17 cellular contexts compared by ENCODE assay signal in the genomic region with DNA sequence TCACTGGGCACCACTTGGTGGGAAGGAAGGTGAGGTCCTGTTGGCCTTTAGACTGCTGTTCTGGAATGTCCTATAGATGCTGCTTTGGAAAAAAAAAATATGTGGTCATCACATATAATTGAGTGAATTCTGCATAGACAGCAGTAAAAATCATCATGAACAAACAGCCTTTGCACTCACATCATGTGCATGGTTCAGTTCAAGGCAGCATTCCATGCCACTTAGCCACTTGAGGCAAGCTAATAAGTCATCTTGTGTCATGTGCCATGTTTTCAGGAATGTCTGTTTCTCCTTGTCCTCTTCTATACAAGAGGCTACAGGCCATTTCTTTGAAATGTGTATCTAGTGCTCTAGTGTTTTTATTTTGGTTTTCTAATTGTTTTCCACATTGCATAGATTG. TPM values are rescaled to one million over a fixed set of nuclear protein-coding genes. Genes with fewer than 3 reads are reported as not detected.
DNase-seq lines count a peak whose midpoint lies in the region; ATAC-seq and TF ChIP-seq lines count a peak whose summit lies in the region.
"Had no signal": no experiment of that assay in that cellular context is flagged by ENCODE, and none has a peak within 500 bp of the region (broad histone marks: within the 10 kb centered on the region; RNA-seq: fewer than 3 reads in every experiment).

No MANE protein-coding gene starts in this region.

- no peak overlapping the region for H3K27ac ChIP-seq in right cardiac atrium (ENCODE audit: low read length)
- H3K27ac ChIP-seq: 22Rv1, body of pancreas, ovary had no signal

- ATAC-seq in SK-N-SH treated with all-trans-retinoic acid at 6 μM for 48 hours: peak; percentile 76
- ATAC-seq in right cardiac atrium: no peak
- ATAC-seq: activated CD4-positive, CD25-positive, alpha-beta regulatory T cell treated with anti-CD3 and anti-CD28 coated beads, Interleukin-2, amount 50 U/mL, for 24 hours; body of pancreas; CD8-positive, alpha-beta T cell; T-helper 17 cell had no signal

- intact Hi-C loops in CD14-positive monocyte (cut with micrococcal nuclease): no loop called here
- intact Hi-C loops in right cardiac atrium (cut with DNase I): no loop called here

- no peaks in the 10 kb centered on the region for H3K9me3 Mint-ChIP-seq in CD14-positive monocyte
- H3K9me3 Mint-ChIP-seq: CD8-positive, alpha-beta T cell had no signal

- H3K27me3 Mint-ChIP-seq in CD14-positive monocyte (ENCODE audit: low read depth in 3 of 3): peaks cover under 1 to 5% (median 2%) of the 10 kb centered on the region in 3 donors

- H3K27me3 ChIP-seq in right cardiac atrium (ENCODE audit: control insufficient read depth, insufficient read depth): no peaks in the 10 kb centered on the region
- H3K27me3 ChIP-seq: body of pancreas, ovary had no signal

- no peak overlapping the region for H3K4me3 ChIP-seq in foreskin fibroblast (ENCODE audit: low read depth in 1 of 2, low read length in 2 of 2)
- no peak overlapping the region for H3K4me3 ChIP-seq in right cardiac atrium (ENCODE audit: low read length)
- H3K4me3 ChIP-seq: body of pancreas, ovary had no signal

- TF ChIP-seq CTCF in foreskin fibroblast (IDR thresholded peaks at IDR 0.05; ENCODE audit: low read depth, low read length) (no peak), CD14-positive monocyte (IDR thresholded peaks at IDR 0.05) (no peak)

- no peaks in the 10 kb centered on the region for H3K4me1 ChIP-seq in right cardiac atrium (ENCODE audit: control insufficient read depth, insufficient read depth, low read length)
- H3K4me1 ChIP-seq: body of pancreas had no signal

- H3K4me3 Mint-ChIP-seq in CD14-positive monocyte: no peak overlapping the region
- H3K4me3 Mint-ChIP-seq: CD8-positive, alpha-beta T cell; T-helper 17 cell had no signal

- DNase-seq in DMS53 (lab: John Stamatoyannopoulos, UW) (peak; percentile 17), DMS53 treated with DMSO at 0.1 percent for 48 hours (lab: John Stamatoyannopoulos, UW; ENCODE audit: unreplicated experiment) (no peak), foreskin fibroblast (peak; percentile 71 to 83), stromal cell of bone marrow (ENCODE audit: low read depth) (peak; percentile 41), SK-N-DZ (ENCODE audit: low spot score) (no peak), CD14-positive monocyte (ENCODE audit: low spot score) (no peak), right cardiac atrium (no peak)
- DNase-seq: body of pancreas; CD8-positive, alpha-beta T cell; NCI-H2081; NCI-H774; ovary; stimulated activated CD4-positive, alpha-beta T cell treated with anti-CD3 and anti-CD28 coated beads, Interleukin-12 subunit alpha, Interleukin-12 subunit beta, amount 100 ng/mL, for 4 hours; T-helper 17 cell had no signal

- H3K36me3 Mint-ChIP-seq in CD14-positive monocyte: no peaks in the 10 kb centered on the region
- H3K36me3 Mint-ChIP-seq: CD8-positive, alpha-beta T cell had no signal

- H3K27ac Mint-ChIP-seq in CD14-positive monocyte: no peak overlapping the region
- H3K27ac Mint-ChIP-seq: CD8-positive, alpha-beta T cell; T-helper 17 cell had no signal

- H3K4me1 Mint-ChIP-seq in CD14-positive monocyte: no peaks in the 10 kb centered on the region
- H3K4me1 Mint-ChIP-seq: T-helper 17 cell had no signal

- H3K9me3 ChIP-seq in right cardiac atrium (ENCODE audit: control insufficient read depth, low read length): no peaks in the 10 kb centered on the region
- H3K9me3 ChIP-seq: body of pancreas, ovary had no signal

TF ChIP-seq in SK-N-SH treated with all-trans-retinoic acid at 6 μM for 48 hours, 23 proteins besides CTCF, POLR2A, EP300 and RAD21:
- TF ChIP-seq ZNF565 (CRISPR knock-in tag; conservative IDR thresholded peaks at IDR 0.05; ENCODE audit: low read depth): no peak
- TF ChIP-seq TOX (CRISPR knock-in tag; IDR thresholded peaks at IDR 0.05; ENCODE audit: borderline replicate concordance): no peak
- TF ChIP-seq ZNF8 (CRISPR knock-in tag; IDR thresholded peaks at IDR 0.05): no peak
- TF ChIP-seq, protein P1, sequence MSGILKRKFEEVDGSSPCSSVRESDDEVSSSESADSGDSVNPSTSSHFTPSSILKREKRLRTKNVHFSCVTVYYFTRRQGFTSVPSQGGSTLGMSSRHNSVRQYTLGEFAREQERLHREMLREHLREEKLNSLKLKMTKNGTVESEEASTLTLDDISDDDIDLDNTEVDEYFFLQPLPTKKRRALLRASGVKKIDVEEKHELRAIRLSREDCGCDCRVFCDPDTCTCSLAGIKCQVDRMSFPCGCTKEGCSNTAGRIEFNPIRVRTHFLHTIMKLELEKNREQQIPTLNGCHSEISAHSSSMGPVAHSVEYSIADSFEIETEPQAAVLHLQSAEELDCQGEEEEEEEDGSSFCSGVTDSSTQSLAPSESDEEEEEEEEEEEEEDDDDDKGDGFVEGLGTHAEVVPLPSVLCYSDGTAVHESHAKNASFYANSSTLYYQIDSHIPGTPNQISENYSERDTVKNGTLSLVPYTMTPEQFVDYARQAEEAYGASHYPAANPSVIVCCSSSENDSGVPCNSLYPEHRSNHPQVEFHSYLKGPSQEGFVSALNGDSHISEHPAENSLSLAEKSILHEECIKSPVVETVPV (CRISPR knock-in tag; IDR thresholded peaks at IDR 0.05): no peak
- TF ChIP-seq SNAI2 (CRISPR knock-in tag; IDR thresholded peaks at IDR 0.05): no peak
- TF ChIP-seq, protein P2, sequence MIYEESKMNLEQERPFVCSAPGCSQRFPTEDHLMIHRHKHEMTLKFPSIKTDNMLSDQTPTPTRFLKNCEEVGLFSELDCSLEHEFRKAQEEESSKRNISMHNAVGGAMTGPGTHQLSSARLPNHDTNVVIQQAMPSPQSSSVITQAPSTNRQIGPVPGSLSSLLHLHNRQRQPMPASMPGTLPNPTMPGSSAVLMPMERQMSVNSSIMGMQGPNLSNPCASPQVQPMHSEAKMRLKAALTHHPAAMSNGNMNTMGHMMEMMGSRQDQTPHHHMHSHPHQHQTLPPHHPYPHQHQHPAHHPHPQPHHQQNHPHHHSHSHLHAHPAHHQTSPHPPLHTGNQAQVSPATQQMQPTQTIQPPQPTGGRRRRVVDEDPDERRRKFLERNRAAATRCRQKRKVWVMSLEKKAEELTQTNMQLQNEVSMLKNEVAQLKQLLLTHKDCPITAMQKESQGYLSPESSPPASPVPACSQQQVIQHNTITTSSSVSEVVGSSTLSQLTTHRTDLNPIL (CRISPR knock-in tag; IDR thresholded peaks at IDR 0.05; ENCODE audit: low read depth): no peak
- no peak for TF ChIP-seq ZNF70 (CRISPR knock-in tag; IDR thresholded peaks at IDR 0.05)
- no peak for TF ChIP-seq ZFP3 (CRISPR knock-in tag; IDR thresholded peaks at IDR 0.05)
- TF ChIP-seq CSDC2 (CRISPR knock-in tag; IDR thresholded peaks at IDR 0.05): no peak
- no peak for TF ChIP-seq GLIS3 (CRISPR knock-in tag; IDR thresholded peaks at IDR 0.05)

RNA-seq across cellular contexts. Expression of a gene that starts 43.9 kb away (rescaled TPM):
- polyA plus RNA-seq in SK-N-DZ (2014; cell fraction: cytosol; rRNA removed): 56.3 and 59.9 TPM in 2 replicates
- polyA plus RNA-seq in SK-N-DZ (2014; cell fraction: nucleus; rRNA removed): 31.3 and 41.3 TPM in 2 replicates
- polyA plus RNA-seq in CD14-positive monocyte: 1 to 10 TPM; 1.9 to 3.1 TPM
- 100 to 1,000 TPM in 3 of 4 donors, 10 to 100 TPM in 1; 90.8 to 163 (median 138) TPM for total RNA-seq in right cardiac atrium
- 112 TPM for polyA plus RNA-seq in right cardiac atrium

Comparison
In these comparisons a context has a peak if more than half of its experiments do, and no peak if none do; other contexts are left out.
1. DNase-seq: peak in DMS53 (single experiment), foreskin fibroblast (2 of 2) and stromal cell of bone marrow (single experiment); none in DMS53 treated with DMSO at 0.1 percent for 48 hours (single experiment), SK-N-DZ (single experiment), CD14-positive monocyte (single experiment) and right cardiac atrium (0 of 3).
2. RNA of a gene that starts 43.9 kb away (polyA plus RNA-seq): 112 TPM in right cardiac atrium (single experiment); 1.9 to 3.1 TPM in CD14-positive monocyte; every median in the first group is over 10 times any median in the second.